8 cellular contexts compared by ENCODE assay signal in genomic region chr1:101257500-101258325, GRCh38. TPM values are rescaled to one million over a fixed set of nuclear protein-coding genes. Genes with fewer than 3 reads are reported as not detected.
DNase-seq lines count a peak whose midpoint lies in the region; ATAC-seq and TF ChIP-seq lines count a peak whose summit lies in the region.

No MANE protein-coding gene starts in this region.

- H3K36me3 ChIP-seq in breast epithelium = no peaks in the 10 kb centered on the region

- H3K4me3 ChIP-seq in breast epithelium (no peak overlapping the region), fibroblast of the aortic adventitia (ENCODE audit: low read depth, low read length) (no peak overlapping the region)

- DNase-seq in MCF 10A (ENCODE audit: unreplicated experiment) (peak; percentile 59), breast epithelium (ENCODE audit: low spot score in 2 of 2) (no peak), NCI-H69 (lab: John Stamatoyannopoulos, UW) (peak; percentile 77), fibroblast of the aortic adventitia (ENCODE audit: low read depth) (peak; percentile 13), NCI-H82 treated with DMSO at 0.1 percent for 48 hours (lab: John Stamatoyannopoulos, UW; ENCODE audit: unreplicated experiment) (no peak)
- DNase-seq in stimulated activated CD4-positive, alpha-beta T cell treated with anti-CD3 and anti-CD28 coated beads, Interleukin-1b, Interleukin-23, amount 100 ng/mL, for 48 hours = no peak
- DNase-seq in stimulated activated CD8-positive, alpha-beta memory T cell treated with anti-CD3 and anti-CD28 coated beads, Interleukin-4, amount 100 ng/mL, for 48 hours = no peak

- TF ChIP-seq CTCF in MCF 10A (IDR thresholded peaks at IDR 0.05; ENCODE audit: unreplicated experiment) (no peak), breast epithelium (IDR thresholded peaks at IDR 0.05) (no peak), fibroblast of the aortic adventitia (IDR thresholded peaks at IDR 0.05; ENCODE audit: insufficient read depth, low read length) (no peak)

- no peaks in the 10 kb centered on the region for H3K27me3 Mint-ChIP-seq in MCF 10A (ENCODE audit: insufficient read depth, unreplicated experiment)

- no peak overlapping the region for H3K27ac ChIP-seq in breast epithelium

- ATAC-seq in HG02884 (IDR thresholded peaks at IDR 0.05; ENCODE audit: unreplicated experiment) = peak; percentile 73

- H3K4me3 Mint-ChIP-seq in MCF 10A (ENCODE audit: unreplicated experiment) = no peak overlapping the region

- no peaks in the 10 kb centered on the region for H3K9me3 ChIP-seq in breast epithelium

- H3K4me1 Mint-ChIP-seq in MCF 10A (ENCODE audit: insufficient read depth, unreplicated experiment) = peaks cover 32% of the 10 kb centered on the region

- no peaks in the 10 kb centered on the region for H3K4me1 ChIP-seq in breast epithelium

- POLR2A ChIA-PET in MCF 10A (lab: Yijun Ruan, JAX) = interaction anchor here (0.6 kb wide), 1 partner anchor 8 kb away, joined by 4 read pairs; no protein-coding TSS in a partner anchor

- no peaks in the 10 kb centered on the region for H3K27me3 ChIP-seq in breast epithelium

- intact Hi-C loops in MCF 10A (cut with micrococcal nuclease) (no loop called here), breast epithelium (cut with DNase I; ENCODE audit: low total_unique reads) (no loop called here)

- CTCF ChIA-PET in MCF 10A (lab: Yijun Ruan, JAX) = interaction anchor here (0.6 to 1.5 kb wide), 2 partner anchors 19 to 151 kb away, joined by 3 to 4 read pairs; no protein-coding TSS in a partner anchor

- H3K9me3 Mint-ChIP-seq in MCF 10A (ENCODE audit: unreplicated experiment) = no peaks in the 10 kb centered on the region

- H3K27ac Mint-ChIP-seq in MCF 10A (ENCODE audit: low read depth, unreplicated experiment) = peak overlapping the region; percentile 83

- no TSS peak for BruUV-seq in MCF 10A (replicated peaks; lab: Mats Ljungman, UMichigan)

- no peak for TF ChIP-seq POLR2A in breast epithelium (IDR thresholded peaks at IDR 0.05)

- H3K36me3 Mint-ChIP-seq in MCF 10A (ENCODE audit: insufficient read depth, unreplicated experiment) = peaks cover 6% of the 10 kb centered on the region

RNA-seq across cellular contexts. Expression of gene S1PR1, which starts 20.9 kb away (rescaled TPM):
- total RNA-seq in MCF 10A (2022) (0.52 and 0.86 TPM in 2 replicates), breast epithelium (100 to 1,000 TPM in 1 of 3 donors, 10 to 100 TPM in 2; 28.2 to 133 (median 64.6) TPM), fibroblast of the aortic adventitia (ENCODE audit: low replicate concordance) (2.8 and 5.5 TPM in 2 replicates)

Comparison
In these comparisons a context has a peak if more than half of its experiments do, and no peak if none do; other contexts are left out.
1. DNase-seq: peak in MCF 10A (single experiment), NCI-H69 (single experiment) and fibroblast of the aortic adventitia (single experiment); none in breast epithelium (0 of 2), stimulated activated CD4-positive, alpha-beta T cell treated with anti-CD3 and anti-CD28 coated beads, Interleukin-1b, Interleukin-23, amount 100 ng/mL, for 48 hours (single experiment), stimulated activated CD8-positive, alpha-beta memory T cell treated with anti-CD3 and anti-CD28 coated beads, Interleukin-4, amount 100 ng/mL, for 48 hours (single experiment) and NCI-H82 treated with DMSO at 0.1 percent for 48 hours (single experiment).